ENCODE assay signal across 22 cellular contexts in the genomic region with DNA sequence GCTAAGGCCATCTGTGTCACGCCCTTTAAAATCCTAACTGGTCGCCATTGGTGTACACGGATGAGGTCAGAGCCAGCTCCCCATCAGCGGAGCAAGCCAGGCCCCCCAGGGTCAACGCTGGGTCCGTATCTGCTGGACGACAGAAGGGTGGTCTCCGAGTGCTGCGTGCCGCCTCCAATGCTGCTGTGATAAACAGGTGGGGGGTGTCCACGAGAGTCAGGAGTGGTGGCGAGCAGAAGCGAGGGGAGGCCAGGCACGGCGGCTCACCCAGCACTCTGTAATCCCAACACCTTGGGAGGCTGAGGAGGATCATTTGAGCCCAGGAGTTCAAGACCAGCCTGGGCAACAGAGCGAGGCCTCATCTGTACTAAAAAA. TPM values are rescaled to one million over a fixed set of nuclear protein-coding genes. Genes with fewer than 3 reads are reported as not detected.
DNase-seq lines count a peak whose midpoint lies in the region; ATAC-seq, FAIRE-seq and TF ChIP-seq lines count a peak whose summit lies in the region.
"Had no signal": no experiment of that assay in that cellular context is flagged by ENCODE, and none has a peak within 500 bp of the region (broad histone marks: within the 10 kb centered on the region; RNA-seq: fewer than 3 reads in every experiment).

No MANE protein-coding gene starts in this region.

- H3K4ac ChIP-seq in mesenchymal stem cell (ENCODE audit: low read depth in 1 of 2, low read length in 2 of 2) = no peak overlapping the region

- no peaks in the 10 kb centered on the region for H3F3A ChIP-seq in DOHH2 (ENCODE audit: control insufficient read depth, insufficient read depth)

- H3K4me3 Mint-ChIP-seq in astrocyte (ENCODE audit: unreplicated experiment) = peak overlapping the region; percentile 27
- H3K4me3 Mint-ChIP-seq: CD4-positive, alpha-beta T cell had no signal

- H3K9me3 ChIP-seq in BLaER1 (peaks cover 6% of the 10 kb centered on the region; the same call in 1 of the 2 replicates), DOHH2 (ENCODE audit: control insufficient read depth, insufficient read depth, low read length) (no peaks in the 10 kb centered on the region), astrocyte (ENCODE audit: insufficient read depth, low read depth, low read length) (peaks cover 3% of the 10 kb centered on the region), mesenchymal stem cell (ENCODE audit: control insufficient read depth, low read length) (no peaks in the 10 kb centered on the region)
- H3K9me3 ChIP-seq: Caco-2, HAP-1 had no signal

- no peak overlapping the region for H2AFZ ChIP-seq in astrocyte (ENCODE audit: low read depth, low read length)
- no peak overlapping the region for H2AFZ ChIP-seq in mesenchymal stem cell (ENCODE audit: low read depth, low read length)
- H2AFZ ChIP-seq: GM23248 had no signal

- no peak overlapping the region for H2BK120ac ChIP-seq in mesenchymal stem cell (ENCODE audit: low read depth, low read length)

- no peak overlapping the region for H2BK5ac ChIP-seq in mesenchymal stem cell (ENCODE audit: low read depth, low read length, poor library complexity, severe bottlenecking)

- H3K27ac Mint-ChIP-seq in astrocyte (ENCODE audit: unreplicated experiment) = no peak overlapping the region
- H3K27ac Mint-ChIP-seq: CD4-positive, alpha-beta T cell had no signal

- peaks cover 61% of the 10 kb centered on the region for H3K4me1 ChIP-seq in BLaER1
- peaks cover 17% of the 10 kb centered on the region for H3K4me1 ChIP-seq in DOHH2 (ENCODE audit: control insufficient read depth, low read length)
- H3K4me1 ChIP-seq in astrocyte (ENCODE audit: insufficient read depth, low read length) = peaks cover 14% of the 10 kb centered on the region
- peaks cover 40% of the 10 kb centered on the region for H3K4me1 ChIP-seq in mesenchymal stem cell (ENCODE audit: control insufficient read depth, insufficient read depth, low read depth, low read length)
- H3K4me1 ChIP-seq: Caco-2, HAP-1 had no signal

- ATAC-seq in HG02571 (IDR thresholded peaks at IDR 0.05; ENCODE audit: unreplicated experiment) = no peak

- no peak overlapping the region for H4K91ac ChIP-seq in mesenchymal stem cell (ENCODE audit: low read length)

- no peaks in the 10 kb centered on the region for H3K9me3 Mint-ChIP-seq in astrocyte (ENCODE audit: unreplicated experiment)
- H3K9me3 Mint-ChIP-seq: CD4-positive, alpha-beta T cell had no signal

- peaks cover 29% of the 10 kb centered on the region for H3K79me1 ChIP-seq in mesenchymal stem cell (replicated peaks; ENCODE audit: low read length, poor library complexity, severe bottlenecking)

- no peak overlapping the region for H3K14ac ChIP-seq in mesenchymal stem cell (ENCODE audit: low read length in 2 of 2)

- H4K20me1 ChIP-seq in BLaER1 (peaks cover 32% of the 10 kb centered on the region), DOHH2 (ENCODE audit: control insufficient read depth, insufficient read depth, low read depth, low read length) (no peaks in the 10 kb centered on the region), astrocyte (ENCODE audit: insufficient read depth, low read length) (peaks cover 5% of the 10 kb centered on the region)

- H3K36me3 Mint-ChIP-seq in astrocyte (ENCODE audit: low read depth, unreplicated experiment) = peaks cover 20% of the 10 kb centered on the region

- H4K8ac ChIP-seq in mesenchymal stem cell (ENCODE audit: low read length) = no peak overlapping the region

- H3K27me3 Mint-ChIP-seq in astrocyte (ENCODE audit: low read depth, unreplicated experiment) = no peaks in the 10 kb centered on the region
- H3K27me3 Mint-ChIP-seq: CD4-positive, alpha-beta T cell had no signal

- H3K23ac ChIP-seq in mesenchymal stem cell (ENCODE audit: low read length in 2 of 2) = no peak overlapping the region

- no peak overlapping the region for H2BK12ac ChIP-seq in mesenchymal stem cell (ENCODE audit: low read length in 2 of 2)

- no peak for FAIRE-seq in astrocyte (lab: Jason Lieb, UNC)
- FAIRE-seq: D721Med, GM12892, GM18507 had no signal

- H3K36me3 ChIP-seq in BLaER1 (peaks cover 74% of the 10 kb centered on the region), DOHH2 (ENCODE audit: control insufficient read depth, low read length) (no peaks in the 10 kb centered on the region), astrocyte (ENCODE audit: insufficient read depth, low read length) (no peaks in the 10 kb centered on the region), mesenchymal stem cell (ENCODE audit: control insufficient read depth in 1 of 2, insufficient read depth in 2 of 2, low read depth in 1 of 2, low read length in 2 of 2) (peaks cover 72 to 83% of the 10 kb centered on the region in 2 experiments)

- TF ChIP-seq CTCF in DOHH2 (IDR thresholded peaks at IDR 0.05; ENCODE audit: low read depth, low read length, poor library complexity, severe bottlenecking) = peak; percentile 0
- TF ChIP-seq CTCF in astrocyte (IDR thresholded peaks at IDR 0.05; ENCODE audit: insufficient read depth, low read depth, low read length) = no peak

- no peak for DNase-seq in astrocyte (ENCODE audit: low read depth)
- no peak for DNase-seq in mesenchymal stem cell
- no peak for DNase-seq in mucosa of gallbladder (ENCODE audit: low spot score)
- DNase-seq in SHP77 treated with DMSO at 0.1 percent for 48 hours (lab: John Stamatoyannopoulos, UW) = no peak
- DNase-seq in activated CD4-positive, CD25-positive, alpha-beta regulatory T cell (lab: John Stamatoyannopoulos, UW) = no peak
- DNase-seq: 8988T; Caco-2; CD4-positive, alpha-beta T cell; GDM1; GM23248 had no signal

- H3K9me2 ChIP-seq in DOHH2 (replicated peaks; ENCODE audit: control insufficient read depth, low read length) = no peaks in the 10 kb centered on the region

- H3K27ac ChIP-seq in BLaER1 (peak overlapping the region; percentile 52; the same call in 1 of the 2 replicates), DOHH2 (ENCODE audit: low read depth, low read length) (no peak overlapping the region), astrocyte (ENCODE audit: low read depth, low read length) (no peak overlapping the region), mesenchymal stem cell (ENCODE audit: low read length, poor library complexity, severe bottlenecking) (no peak overlapping the region)
- H3K27ac ChIP-seq: GM23248 had no signal

- H2BK15ac ChIP-seq in mesenchymal stem cell (ENCODE audit: low read depth, poor library complexity, severe bottlenecking) = no peak overlapping the region

- WGBS in mesenchymal stem cell = 97% methylated on average over 16 of the region's 16 CpGs

- no peak overlapping the region for H3K4me2 ChIP-seq in BLaER1
- H3K4me2 ChIP-seq in DOHH2 (ENCODE audit: low read length) = no peak overlapping the region
- H3K4me2 ChIP-seq in astrocyte (ENCODE audit: low read length) = no peak overlapping the region
- no peak overlapping the region for H3K4me2 ChIP-seq in mesenchymal stem cell (ENCODE audit: low read length, poor library complexity, severe bottlenecking)

- H3K9ac ChIP-seq in BLaER1 (no peak overlapping the region), astrocyte (ENCODE audit: low read length) (no peak overlapping the region), mesenchymal stem cell (ENCODE audit: low read length) (no peak overlapping the region)
- H3K9ac ChIP-seq: GM23248 had no signal

- H2AK5ac ChIP-seq in mesenchymal stem cell (ENCODE audit: low read length, severe bottlenecking) = peak overlapping the region; percentile 91

- H3K4me1 Mint-ChIP-seq in astrocyte (ENCODE audit: low read depth, unreplicated experiment) = no peaks in the 10 kb centered on the region

- H3K4me3 ChIP-seq in BLaER1 = no peak overlapping the region
- H3K4me3 ChIP-seq in DOHH2 (ENCODE audit: low read length) = no peak overlapping the region
- no peak overlapping the region for H3K4me3 ChIP-seq in astrocyte (ENCODE audit: insufficient read depth, low read depth, low read length)
- H3K4me3 ChIP-seq in mesenchymal stem cell (ENCODE audit: insufficient read depth in 1 of 2, low read depth in 1 of 2, low read length in 2 of 2) = no peak overlapping the region
- H3K4me3 ChIP-seq: GM23248, HAP-1 had no signal

- H3K27me3 ChIP-seq in BLaER1 (no peaks in the 10 kb centered on the region), DOHH2 (ENCODE audit: control insufficient read depth, low read length) (no peaks in the 10 kb centered on the region), astrocyte (ENCODE audit: insufficient read depth, low read length) (no peaks in the 10 kb centered on the region), mesenchymal stem cell (ENCODE audit: control insufficient read depth in 1 of 2, insufficient read depth in 1 of 2, low read length in 2 of 2) (no peaks in the 10 kb centered on the region)

- H3K79me2 ChIP-seq in DOHH2 (ENCODE audit: control insufficient read depth, low read length) (no peaks in the 10 kb centered on the region), astrocyte (ENCODE audit: insufficient read depth, low read length) (no peaks in the 10 kb centered on the region)

- H3K18ac ChIP-seq in mesenchymal stem cell (ENCODE audit: low read depth in 1 of 2, low read length in 2 of 2) = no peak overlapping the region

RNA-seq across cellular contexts. Expression of gene CACTIN, which starts 30.8 kb away (rescaled TPM):
- total RNA-seq in astrocyte (22.0 and 26.7 TPM in 2 replicates), mucosa of gallbladder (25.8 TPM)
- 16.6 TPM for polyA plus RNA-seq in mesenchymal stem cell (2013, experiment 1 of 2)
- 16.4 TPM for polyA plus RNA-seq in mesenchymal stem cell (2013, experiment 2 of 2)

RNA-seq across cellular contexts. Expression of gene PIP5K1C, which starts 42.9 kb away (rescaled TPM):
- total RNA-seq in astrocyte (42.0 and 44.2 TPM in 2 replicates), mucosa of gallbladder (72.9 TPM)
- 52.2 TPM for polyA plus RNA-seq in mesenchymal stem cell (2013, experiment 1 of 2)
- polyA plus RNA-seq in mesenchymal stem cell (2013, experiment 2 of 2) = 51.8 TPM

RNA-seq across cellular contexts. Expression of gene TBXA2R, which starts 50.7 kb away (rescaled TPM):
- total RNA-seq in astrocyte (0.31 and 0.39 TPM in 2 replicates), mucosa of gallbladder (4.9 TPM)
- polyA plus RNA-seq in mesenchymal stem cell (2013, experiment 1 of 2) = 6.8 TPM
- polyA plus RNA-seq in mesenchymal stem cell (2013, experiment 2 of 2) = 6.9 TPM
- total RNA-seq: Daoy, H4, HT-29 had no signal

RNA-seq across cellular contexts. Expression of gene TJP3, which starts 50.8 kb away (rescaled TPM):
- total RNA-seq in astrocyte (0.58 and 2.0 TPM in 2 replicates), mucosa of gallbladder (141 TPM)
- polyA plus RNA-seq in mesenchymal stem cell (2013, experiment 1 of 2) = not detected
- polyA plus RNA-seq in mesenchymal stem cell (2013, experiment 2 of 2) = not detected
- total RNA-seq: A673, Daoy, GM23248, H4 had no signal
- polyA plus RNA-seq: AG04450, GM23248 had no signal
